Comparison of ENCODE assay signal across 18 cellular contexts in genomic region chr5:132269635-132270344, GRCh38. TPM values are rescaled to one million over a fixed set of nuclear protein-coding genes. Genes with fewer than 3 reads are reported as not detected.
DNase-seq lines count a peak whose midpoint lies in the region; ATAC-seq and TF ChIP-seq lines count a peak whose summit lies in the region.
"Had no signal": no experiment of that assay in that cellular context is flagged by ENCODE, and none has a peak within 500 bp of the region (broad histone marks: within the 10 kb centered on the region; RNA-seq: fewer than 3 reads in every experiment).

No MANE protein-coding gene starts in this region.

- DNase-seq in H9 (peak; percentile 10), adrenal gland (peak in 4 of 7 donors; percentile 9 to 47 (median 14)), glutamatergic neuron (no peak), NCI-H1092 treated with DMSO at 0.1 percent for 48 hours (lab: John Stamatoyannopoulos, UW) (no peak), NCI-H345 treated with DMSO at 0.1 percent for 48 hours (lab: John Stamatoyannopoulos, UW; ENCODE audit: unreplicated experiment) (no peak), NCI-H748 treated with DMSO at 0.1 percent for 48 hours (lab: John Stamatoyannopoulos, UW) (no peak), chondrocyte (ENCODE audit: low spot score) (no peak)
- DNase-seq in stimulated activated effector memory CD8-positive, alpha-beta T cell treated with anti-CD3 and anti-CD28 coated beads, Interleukin-12 subunit alpha, Interleukin-12 subunit beta, amount 100 ng/mL, for 72 hours (ENCODE audit: low spot score in 2 of 2) = no peak
- DNase-seq: activated T-cell treated with anti-CD3 and anti-CD28 coated beads, Interleukin-2, amount 50 U/mL, for 4 hours; hypothalamus; KBM-7; NCI-H1048; NCI-H524 treated with DMSO at 0.1 percent for 48 hours; OCI-M1 had no signal

- TF ChIP-seq CTCF in H9 (conservative IDR thresholded peaks at IDR 0.05) (no peak), adrenal gland (IDR thresholded peaks at IDR 0.05) (no peak), glutamatergic neuron (IDR thresholded peaks at IDR 0.05; ENCODE audit: partially characterized antibody, unreplicated experiment) (no peak), chondrocyte (IDR thresholded peaks at IDR 0.05) (no peak)

- H3T11ph ChIP-seq in H9 (ENCODE audit: low read length) = no peak overlapping the region

- H3K9me3 Mint-ChIP-seq in H9 (no peaks in the 10 kb centered on the region), glutamatergic neuron (ENCODE audit: unreplicated experiment) (peaks cover 7% of the 10 kb centered on the region), chondrocyte (ENCODE audit: low read depth) (no peaks in the 10 kb centered on the region)
- no peaks in the 10 kb centered on the region for H3K9me3 Mint-ChIP-seq in stimulated activated effector memory CD8-positive, alpha-beta T cell treated with anti-CD3 and anti-CD28 coated beads, Interleukin-12 subunit alpha, Interleukin-12 subunit beta, amount 100 ng/mL, for 72 hours
- H3K9me3 Mint-ChIP-seq: activated naive CD4-positive, alpha-beta T cell treated with anti-CD3 and anti-CD28 coated beads, Interleukin-2, amount 50 U/mL, for 72 hours; activated T-cell treated with anti-CD3 and anti-CD28 coated beads, Interleukin-2, amount 50 U/mL, for 4 hours had no signal

- no peaks in the 10 kb centered on the region for H4K20me1 ChIP-seq in H9 (ENCODE audit: control insufficient read depth, insufficient read depth, insufficient read length)

- intact Hi-C loops in adrenal gland (cut with DNase I) = loop anchor here (10.0 kb wide), 2 partner anchors 225 to 235 kb away; partner anchors contain the start of gene IRF1 (in 1 of the 2)

- H4K8ac ChIP-seq in H9 (replicated peaks; ENCODE audit: insufficient read length, low read depth, low read length) = no peak overlapping the region

- H2BK5ac ChIP-seq in H9 (ENCODE audit: insufficient read length, low read length) = no peak overlapping the region

- no peak overlapping the region for H3K9ac ChIP-seq in H9 (ENCODE audit: extremely low read depth, insufficient read length, low read length)

- H3K4me1 ChIP-seq in H9 (ENCODE audit: insufficient read depth, low read length) (no peaks in the 10 kb centered on the region), adrenal gland (replicated peaks in 1 of 2) (no peaks in the 10 kb centered on the region)
- H3K4me1 ChIP-seq: right lobe of liver had no signal

- H2BK12ac ChIP-seq in H9 (ENCODE audit: insufficient read length, low read depth, low read length) = no peak overlapping the region

- peaks cover 2% of the 10 kb centered on the region for H3K23me2 ChIP-seq in H9 (ENCODE audit: insufficient read length, low read depth, low read length, poor library complexity, severe bottlenecking)

- ATAC-seq in stimulated activated effector memory CD8-positive, alpha-beta T cell treated with anti-CD3 and anti-CD28 coated beads, Interleukin-12 subunit alpha, Interleukin-12 subunit beta, amount 100 ng/mL, for 72 hours = peak; percentile 1
- ATAC-seq: activated T-cell treated with anti-CD3 and anti-CD28 coated beads, Interleukin-2, amount 50 U/mL, for 4 hours; right lobe of liver had no signal

- H3K4ac ChIP-seq in H9 (ENCODE audit: low read depth, low read length) = no peak overlapping the region

- H2BK20ac ChIP-seq in H9 (ENCODE audit: low read depth, low read length, poor library complexity, severe bottlenecking) = no peak overlapping the region

- no peak overlapping the region for H2AK5ac ChIP-seq in H9 (ENCODE audit: insufficient read length, low read length)

- H3K9me3 ChIP-seq in H9 (ENCODE audit: control insufficient read depth, low read depth, low read length) = no peaks in the 10 kb centered on the region
- H3K9me3 ChIP-seq in adrenal gland (replicated peaks in 1 of 3) = no peaks in the 10 kb centered on the region
- H3K9me3 ChIP-seq: right lobe of liver had no signal

- H3K79me1 ChIP-seq in H9 (ENCODE audit: insufficient read depth, low read depth, low read length, poor library complexity, severe bottlenecking) = no peaks in the 10 kb centered on the region

- H3K27me3 ChIP-seq in H9 (ENCODE audit: insufficient read depth, low read length) (no peaks in the 10 kb centered on the region), adrenal gland (no peaks in the 10 kb centered on the region)
- H3K27me3 ChIP-seq: right lobe of liver had no signal

- H4K5ac ChIP-seq in H9 (ENCODE audit: insufficient read length, low read depth, low read length) = no peak overlapping the region

- H2BK120ac ChIP-seq in H9 (ENCODE audit: low read depth, low read length, poor library complexity, severe bottlenecking) = no peak overlapping the region

- TF ChIP-seq POLR2A in adrenal gland (IDR thresholded peaks at IDR 0.05) = no peak

- H3K27me3 Mint-ChIP-seq in H9 (ENCODE audit: low read depth) = no peaks in the 10 kb centered on the region
- peaks cover 17% of the 10 kb centered on the region for H3K27me3 Mint-ChIP-seq in glutamatergic neuron (ENCODE audit: unreplicated experiment)
- H3K27me3 Mint-ChIP-seq in chondrocyte (ENCODE audit: low read depth) = no peaks in the 10 kb centered on the region

- H3K4me3 ChIP-seq in adrenal gland = no peak overlapping the region
- H3K4me3 ChIP-seq: right lobe of liver had no signal

- H3K23ac ChIP-seq in H9 (ENCODE audit: insufficient read length, low read depth, low read length) = no peak overlapping the region

- H3K27ac ChIP-seq in H9 (ENCODE audit: insufficient read length, low read depth, low read length) = no peak overlapping the region
- no peak overlapping the region for H3K27ac ChIP-seq in adrenal gland
- H3K27ac ChIP-seq: HL-60, right lobe of liver had no signal

- peaks cover 8 to 17% of the 10 kb centered on the region in 2 experiments for H3K4me1 Mint-ChIP-seq in H9
- peaks cover 35% of the 10 kb centered on the region for H3K4me1 Mint-ChIP-seq in glutamatergic neuron (ENCODE audit: low read depth, unreplicated experiment)
- peaks cover 32% of the 10 kb centered on the region for H3K4me1 Mint-ChIP-seq in stimulated activated effector memory CD8-positive, alpha-beta T cell treated with anti-CD3 and anti-CD28 coated beads, Interleukin-12 subunit alpha, Interleukin-12 subunit beta, amount 100 ng/mL, for 72 hours
- peaks cover 29% of the 10 kb centered on the region for H3K4me1 Mint-ChIP-seq in chondrocyte (ENCODE audit: low read depth)

- H3K36me3 Mint-ChIP-seq in H9 (ENCODE audit: insufficient read depth in 1 of 3, low read depth in 3 of 3) = peaks cover 0 to 3% (median 1%) of the 10 kb centered on the region in 3 experiments; a peak in 1 of 7 replicates
- no peaks in the 10 kb centered on the region for H3K36me3 Mint-ChIP-seq in glutamatergic neuron (ENCODE audit: unreplicated experiment)
- H3K36me3 Mint-ChIP-seq in stimulated activated effector memory CD8-positive, alpha-beta T cell treated with anti-CD3 and anti-CD28 coated beads, Interleukin-12 subunit alpha, Interleukin-12 subunit beta, amount 100 ng/mL, for 72 hours = no peaks in the 10 kb centered on the region
- H3K36me3 Mint-ChIP-seq in chondrocyte (ENCODE audit: low read depth) = peaks cover 27% of the 10 kb centered on the region
- H3K36me3 Mint-ChIP-seq: activated naive CD4-positive, alpha-beta T cell treated with anti-CD3 and anti-CD28 coated beads, Interleukin-2, amount 50 U/mL, for 72 hours had no signal

- WGBS in H9 (ENCODE audit: extremely low coverage, insufficient read length, low lambda C conversion rate) = no CpG with 5 or more reads among the region's 3 CpGs
- 90 to 95% (median 92%) methylated on average over 3 of the region's 3 CpGs; no CpG with 5 or more reads in 1 of the 4 donors for WGBS in adrenal gland, 4 donors

- no peaks in the 10 kb centered on the region for H3K36me3 ChIP-seq in adrenal gland (replicated peaks in 1 of 2)
- H3K36me3 ChIP-seq: right lobe of liver had no signal

- no peaks in the 10 kb centered on the region for H3K79me2 ChIP-seq in H9 (ENCODE audit: insufficient read depth, low read length)

- no peak overlapping the region for H4K91ac ChIP-seq in H9 (ENCODE audit: insufficient read length, low read depth, low read length)

- no peak overlapping the region for H2AFZ ChIP-seq in H9 (ENCODE audit: low read length)

- H3K27ac Mint-ChIP-seq in H9 (no peak overlapping the region), glutamatergic neuron (ENCODE audit: unreplicated experiment) (peak overlapping the region; percentile 53), chondrocyte (ENCODE audit: unreplicated experiment) (no peak overlapping the region)
- H3K27ac Mint-ChIP-seq in stimulated activated effector memory CD8-positive, alpha-beta T cell treated with anti-CD3 and anti-CD28 coated beads, Interleukin-12 subunit alpha, Interleukin-12 subunit beta, amount 100 ng/mL, for 72 hours = no peak overlapping the region

- no peak overlapping the region for H3K4me3 Mint-ChIP-seq in H9
- peak overlapping the region; percentile 6 for H3K4me3 Mint-ChIP-seq in glutamatergic neuron (ENCODE audit: unreplicated experiment)
- H3K4me3 Mint-ChIP-seq in stimulated activated effector memory CD8-positive, alpha-beta T cell treated with anti-CD3 and anti-CD28 coated beads, Interleukin-12 subunit alpha, Interleukin-12 subunit beta, amount 100 ng/mL, for 72 hours = no peak overlapping the region
- no peak overlapping the region for H3K4me3 Mint-ChIP-seq in chondrocyte (ENCODE audit: unreplicated experiment)
- H3K4me3 Mint-ChIP-seq: activated T-cell treated with anti-CD3 and anti-CD28 coated beads, Interleukin-2, amount 50 U/mL, for 4 hours had no signal

- H3K4me2 ChIP-seq in H9 (ENCODE audit: insufficient read depth, insufficient read length, low read length) = no peak overlapping the region

- no peak overlapping the region for H2BK15ac ChIP-seq in H9 (ENCODE audit: low read depth, low read length)

- no peak overlapping the region for H3K18ac ChIP-seq in H9 (ENCODE audit: insufficient read length, low read depth, low read length)

- H3K14ac ChIP-seq in H9 (ENCODE audit: insufficient read depth, low read length) = no peak overlapping the region

- no peak overlapping the region for H3K56ac ChIP-seq in H9 (ENCODE audit: insufficient read length, low read depth, low read length)

RNA-seq across cellular contexts. Expression of gene PDLIM4, which starts 12.3 kb away (rescaled TPM):
- 7.6 and 12.2 TPM in 2 replicates for total RNA-seq in H9 (2021)
- 10 to 100 TPM in 1 of 8 donors, 1 to 10 TPM in 6, under 1 TPM in 1; 0.87 to 11.7 (median 4.3) TPM for total RNA-seq in adrenal gland
- 10 to 100 TPM in 2 of 3 donors, 1 to 10 TPM in 1; 2.8 to 20.2 (median 14.3) TPM for polyA plus RNA-seq in adrenal gland
- total RNA-seq in glutamatergic neuron (ENCODE audit: unreplicated experiment) = 81.6 TPM
- 55.1 to 97.8 TPM (median 59.2 TPM) in 3 replicates for total RNA-seq in chondrocyte
- total RNA-seq: activated naive CD4-positive, alpha-beta T cell treated with anti-CD3 and anti-CD28 coated beads, Interleukin-2, amount 50 U/mL, for 72 hours; mononuclear cell had no signal

RNA-seq across cellular contexts. Expression of gene SLC22A4, which starts 24.4 kb away (rescaled TPM):
- total RNA-seq in H9 (2021) = 0.70 and 0.72 TPM in 2 replicates
- 1 to 10 TPM; 1.4 to 8.2 (median 3.0) TPM for total RNA-seq in adrenal gland
- 1 to 10 TPM; 3.3 to 4.0 (median 3.7) TPM for polyA plus RNA-seq in adrenal gland
- total RNA-seq in glutamatergic neuron (ENCODE audit: unreplicated experiment) = 0.37 TPM
- total RNA-seq in chondrocyte = 4.2 to 5.4 TPM (median 4.8 TPM) in 3 replicates

RNA-seq across cellular contexts. Expression of gene P4HA2, which starts 42.1 kb away (rescaled TPM):
- 15.1 and 15.3 TPM in 2 replicates for total RNA-seq in H9 (2021)
- 10 to 100 TPM in 7 of 8 donors, 1 to 10 TPM in 1; 9.9 to 34.0 (median 16.8) TPM for total RNA-seq in adrenal gland
- polyA plus RNA-seq in adrenal gland = 10 to 100 TPM; 10.3 to 12.6 (median 11.6) TPM
- 26.6 TPM for total RNA-seq in glutamatergic neuron (ENCODE audit: unreplicated experiment)
- total RNA-seq in chondrocyte = 261 to 304 TPM (median 302 TPM) in 3 replicates

Comparison
In these comparisons a context has a peak if more than half of its experiments do, and no peak if none do; other contexts are left out.
1. DNase-seq: peak in H9 (single experiment) and adrenal gland (4 of 7); none in glutamatergic neuron (single experiment), stimulated activated effector memory CD8-positive, alpha-beta T cell treated with anti-CD3 and anti-CD28 coated beads, Interleukin-12 subunit alpha, Interleukin-12 subunit beta, amount 100 ng/mL, for 72 hours (0 of 2), NCI-H1092 treated with DMSO at 0.1 percent for 48 hours (single experiment), NCI-H345 treated with DMSO at 0.1 percent for 48 hours (single experiment), NCI-H748 treated with DMSO at 0.1 percent for 48 hours (single experiment) and chondrocyte (single experiment).